Comparison of ENCODE assay signal across 1 cellular context in genomic region chr5:60323596-60323995, GRCh38.
TF ChIP-seq lines count a peak whose summit lies in the region.

No MANE protein-coding gene starts in this region.

TF ChIP-seq in WTC11, 78 proteins besides CTCF, POLR2A, EP300 and RAD21 (continued from another document):
- TF ChIP-seq PRDM15 (CRISPR knock-in tag; IDR thresholded peaks at IDR 0.05), result no peak
- TF ChIP-seq ZNF512 (CRISPR knock-in tag; IDR thresholded peaks at IDR 0.05; ENCODE audit: borderline replicate concordance), result no peak
- no peak for TF ChIP-seq E2F5 (CRISPR knock-in tag; IDR thresholded peaks at IDR 0.05)
- no peak for TF ChIP-seq ZMAT4 (CRISPR knock-in tag; IDR thresholded peaks at IDR 0.05)
- no peak for TF ChIP-seq RELA (CRISPR knock-in tag; IDR thresholded peaks at IDR 0.05; ENCODE audit: borderline replicate concordance)
- TF ChIP-seq E2F4 (CRISPR knock-in tag; IDR thresholded peaks at IDR 0.05; ENCODE audit: borderline replicate concordance, low read depth), result no peak
